Comparison of ENCODE assay signal across 30 cellular contexts in the genomic region with DNA sequence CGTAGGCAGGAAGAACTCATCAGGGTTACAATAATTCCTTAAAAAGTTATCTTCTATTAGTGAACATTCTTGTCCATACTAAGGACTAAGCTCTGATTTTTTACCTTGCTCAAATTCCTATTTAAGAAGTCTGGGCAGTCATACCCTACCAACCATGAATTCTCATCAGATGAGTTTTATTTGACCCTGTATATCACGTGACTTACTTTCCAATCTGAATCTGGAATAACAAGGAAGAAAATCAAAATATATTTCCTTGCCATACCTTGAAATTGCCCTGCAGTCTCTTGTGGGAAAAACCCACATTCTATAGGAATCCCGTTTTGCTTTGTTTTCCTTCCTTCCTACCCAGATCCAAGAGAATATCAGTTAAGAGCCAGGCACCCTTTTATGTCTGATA.
"Had no signal": no experiment of that assay in that cellular context is flagged by ENCODE, and none has a peak within 500 bp of the region (broad histone marks: within the 10 kb centered on the region; RNA-seq: fewer than 3 reads in every experiment).

No MANE protein-coding gene starts in this region.

- H2AFZ ChIP-seq: neural progenitor cell had no signal

- H3K36me3 ChIP-seq: neural progenitor cell, pancreas, prostate gland, right atrium auricular region, spleen, suprapubic skin, tibial artery, transverse colon, upper lobe of right lung, uterus had no signal

- H3K27ac ChIP-seq: neural progenitor cell, pancreas, prostate gland, right atrium auricular region, skin epidermis, spleen, suprapubic skin, testis, tibial artery, transverse colon, upper lobe of right lung, uterus had no signal

- H3K4me3 Mint-ChIP-seq: naive thymus-derived CD4-positive, alpha-beta T cell; natural killer cell; nephron; neural progenitor cell; stimulated activated memory B cell treated with anti-CD40 and anti-IgM and Interleukin-4, amounts not matched to agents 10 μg/mL and 1 μg/mL and 100 μg/mL, for 72 hours; stimulated activated naive CD8-positive, alpha-beta T cell treated with anti-CD3 and anti-CD28 coated beads, Interleukin-15, amount 100 ng/mL, for 72 hours; type B pancreatic cell had no signal

- H3K27me3 Mint-ChIP-seq: stimulated activated memory B cell treated with anti-CD40 and anti-IgM and Interleukin-4, amounts not matched to agents 10 μg/mL and 1 μg/mL and 100 μg/mL, for 72 hours; stimulated activated naive CD8-positive, alpha-beta T cell treated with anti-CD3 and anti-CD28 coated beads, Interleukin-15, amount 100 ng/mL, for 72 hours had no signal

- H3K27ac Mint-ChIP-seq: naive thymus-derived CD4-positive, alpha-beta T cell; natural killer cell; nephron; neural progenitor cell; stimulated activated memory B cell treated with anti-CD40 and anti-IgM and Interleukin-4, amounts not matched to agents 10 μg/mL and 1 μg/mL and 100 μg/mL, for 72 hours; stimulated activated naive CD8-positive, alpha-beta T cell treated with anti-CD3 and anti-CD28 coated beads, Interleukin-15, amount 100 ng/mL, for 72 hours; type B pancreatic cell had no signal

- H3K4me1 ChIP-seq: pancreas, prostate gland, right atrium auricular region, spleen, suprapubic skin, testis, transverse colon, upper lobe of right lung, uterus had no signal

- H3K9me3 Mint-ChIP-seq: nephron, neural progenitor cell, type B pancreatic cell had no signal

- H3K4me2 ChIP-seq: neural progenitor cell, smooth muscle cell had no signal

- H3K27me3 ChIP-seq: neural progenitor cell, pancreas, right atrium auricular region, spleen, suprapubic skin, testis, tibial artery, transverse colon, upper lobe of right lung, uterus had no signal

- H3K4me1 Mint-ChIP-seq: naive thymus-derived CD4-positive, alpha-beta T cell; natural killer cell; neural progenitor cell; stimulated activated memory B cell treated with anti-CD40 and anti-IgM and Interleukin-4, amounts not matched to agents 10 μg/mL and 1 μg/mL and 100 μg/mL, for 72 hours; stimulated activated naive CD8-positive, alpha-beta T cell treated with anti-CD3 and anti-CD28 coated beads, Interleukin-15, amount 100 ng/mL, for 72 hours had no signal

- ATAC-seq: naive thymus-derived CD4-positive, alpha-beta T cell; natural killer cell; pancreas; sciatic nerve; stimulated activated memory B cell treated with anti-CD40 and anti-IgM and Interleukin-4, amounts not matched to agents 10 μg/mL and 1 μg/mL and 100 μg/mL, for 72 hours; stimulated activated naive CD8-positive, alpha-beta T cell treated with anti-CD3 and anti-CD28 coated beads, Interleukin-15, amount 100 ng/mL, for 72 hours; stimulated activated naive CD8-positive, alpha-beta T cell treated with anti-CD3 and anti-CD28 coated beads, Interleukin-15, Interleukin-2, amounts not matched to agents 100 U/mL and 50 U/mL, for 24 hours; upper lobe of right lung had no signal

- FAIRE-seq: pancreas had no signal

- H3K4me3 ChIP-seq: neural progenitor cell, pancreas, prostate gland, right atrium auricular region, skin epidermis, smooth muscle cell, spleen, suprapubic skin, testis, tibial artery, transverse colon, upper lobe of right lung, uterus had no signal

- H3K36me3 Mint-ChIP-seq: naive thymus-derived CD4-positive, alpha-beta T cell; neural progenitor cell; stimulated activated memory B cell treated with anti-CD40 and anti-IgM and Interleukin-4, amounts not matched to agents 10 μg/mL and 1 μg/mL and 100 μg/mL, for 72 hours; type B pancreatic cell had no signal

- H3K9ac ChIP-seq: neural progenitor cell had no signal

- H3K9me3 ChIP-seq: pancreas, prostate gland, right atrium auricular region, suprapubic skin, testis, tibial artery, transverse colon, upper lobe of right lung, uterus had no signal

- DNase-seq: naive thymus-derived CD4-positive, alpha-beta T cell; natural killer cell; occipital lobe; pancreas; retina; spleen; stimulated activated CD4-positive, alpha-beta T cell treated with anti-CD3 and anti-CD28 coated beads, Interleukin-12 subunit alpha, Interleukin-12 subunit beta, amount 100 ng/mL, for 4 hours; stimulated activated CD4-positive, alpha-beta T cell treated with anti-CD3 and anti-CD28 coated beads, Interleukin-1b, Interleukin-23, amount 100 ng/mL, for 48 hours; stimulated activated CD4-positive, alpha-beta T cell treated with anti-CD3 and anti-CD28 coated beads, Interleukin-4, amount 100 ng/mL, for 1 hour; stimulated activated CD4-positive, alpha-beta T cell treated with anti-CD3 and anti-CD28 coated beads, Interleukin-4, amount 100 ng/mL, for 4 hours; stimulated activated CD8-positive, alpha-beta memory T cell treated with anti-CD3 and anti-CD28 coated beads, Interleukin-4, amount 100 ng/mL, for 48 hours; stimulated activated naive CD4-positive, alpha-beta T cell; stimulated activated naive CD8-positive, alpha-beta T cell treated with anti-CD3 and anti-CD28 coated beads, Interleukin-15, amount 100 ng/mL, for 72 hours; stimulated activated naive CD8-positive, alpha-beta T cell treated with anti-CD3 and anti-CD28 coated beads, Interleukin-15, Interleukin-2, amounts not matched to agents 100 U/mL and 50 U/mL, for 24 hours; substantia nigra; testis; tibial artery; transverse colon; upper lobe of right lung; uterus had no signal
